8 cellular contexts compared by ENCODE assay signal in the genomic region with DNA sequence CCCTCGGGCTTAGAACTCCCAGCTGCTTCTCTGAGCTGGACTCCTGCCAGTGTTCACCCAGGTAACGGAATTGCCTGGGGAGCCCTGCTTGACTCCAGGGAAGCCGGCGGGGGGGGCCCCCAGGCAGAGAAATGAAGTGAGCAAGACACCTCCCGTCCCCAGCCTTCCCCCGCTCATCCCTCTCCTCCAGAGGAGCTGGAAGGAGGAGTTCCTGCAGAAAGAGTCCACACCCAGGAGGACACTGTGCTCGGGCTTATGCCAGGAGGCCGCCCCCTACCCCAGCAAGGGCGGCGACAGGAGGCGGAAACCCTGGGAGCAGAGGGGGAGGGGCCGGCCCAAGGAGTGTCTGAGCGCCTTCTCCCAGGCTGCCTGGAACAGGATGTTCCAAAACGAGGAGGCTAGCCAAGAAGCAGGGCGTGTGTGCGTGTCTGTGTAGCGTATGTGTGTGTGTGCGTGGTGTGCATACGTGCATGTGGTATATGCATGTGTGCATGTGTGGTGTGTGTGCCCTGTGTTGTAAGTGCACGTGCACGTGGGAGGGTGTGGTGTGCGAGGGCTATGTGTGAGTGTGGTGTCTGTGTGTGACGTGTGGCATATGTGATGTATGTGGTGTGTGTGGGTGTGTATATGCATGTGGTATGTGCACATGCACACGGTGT.
DNase-seq lines count a peak whose midpoint lies in the region; ATAC-seq and TF ChIP-seq lines count a peak whose summit lies in the region.

No MANE protein-coding gene starts in this region.

- no peak overlapping the region for H3K27ac Mint-ChIP-seq in HFFc6

- H3K27ac ChIP-seq in HUES6 (ENCODE audit: low read depth, low read length) (no peak overlapping the region), WERI-Rb-1 (peak overlapping the region; percentile 86), right cardiac atrium (ENCODE audit: low read length) (no peak overlapping the region), stomach (peak overlapping the region in 2 of 5 donors; percentile 8 to 57)

- peak overlapping the region; percentile 43; the same call in 1 of the 2 replicates for H3K4me3 ChIP-seq in HUES6 (ENCODE audit: low read depth, low read length)
- peak overlapping the region; percentile 12 for H3K4me3 ChIP-seq in WERI-Rb-1 (ENCODE audit: low read depth, low read length)
- H3K4me3 ChIP-seq in right cardiac atrium (ENCODE audit: low read length): no peak overlapping the region
- peak overlapping the region in 3 of 4 donors; percentile 19 to 25 (median 21) for H3K4me3 ChIP-seq in stomach

- no peak overlapping the region for H3K4me3 Mint-ChIP-seq in HFFc6

- peaks cover 7% of the 10 kb centered on the region; the same call in 1 of the 2 replicates for H3K27me3 Mint-ChIP-seq in HFFc6 (ENCODE audit: insufficient read depth)

- intact Hi-C loops in right cardiac atrium (cut with DNase I) (no loop called here), stomach (cut with DNase I; ENCODE audit: low total_unique reads) (no loop called here)

- H3K9me3 Mint-ChIP-seq in HFFc6: no peaks in the 10 kb centered on the region

- peak overlapping the region; percentile 59 for H3K9ac ChIP-seq in HUES6 (ENCODE audit: low read length)

- ATAC-seq in right cardiac atrium (peak; percentile 93 to 95), HG02938 (IDR thresholded peaks at IDR 0.05; ENCODE audit: unreplicated experiment) (no peak)

- H3K36me3 Mint-ChIP-seq in HFFc6 (ENCODE audit: low read depth): no peaks in the 10 kb centered on the region

- peak; percentile 77 for TF ChIP-seq EP300 in stomach (IDR thresholded peaks at IDR 0.05)

- DNase-seq in WERI-Rb-1: peak; percentile 96
- DNase-seq in right cardiac atrium: peak; percentile 93 to 95 (median 95)
- DNase-seq in stomach: peak; percentile 79
- no peak for DNase-seq in globus pallidus (ENCODE audit: low spot score)
- DNase-seq in AML-193 (lab: John Stamatoyannopoulos, UW): no peak
- no peak for DNase-seq in HFFc6

- TF ChIP-seq CTCF in WERI-Rb-1 (IDR thresholded peaks at IDR 0.05; ENCODE audit: low read depth, low read length): no peak
- TF ChIP-seq CTCF in stomach (IDR thresholded peaks at IDR 0.05): no peak
- no peak for TF ChIP-seq CTCF in HFFc6 (IDR thresholded peaks at IDR 0.05)

- peaks cover 9% of the 10 kb centered on the region; the same call in 1 of the 2 replicates for H3K27me3 ChIP-seq in HUES6 (ENCODE audit: control insufficient read depth, insufficient read depth, low read length)
- H3K27me3 ChIP-seq in WERI-Rb-1 (ENCODE audit: insufficient read depth, low read depth, severe bottlenecking): no peaks in the 10 kb centered on the region
- no peaks in the 10 kb centered on the region for H3K27me3 ChIP-seq in right cardiac atrium (ENCODE audit: control insufficient read depth, insufficient read depth)
- H3K27me3 ChIP-seq in stomach: no peaks in the 10 kb centered on the region

- H3K36me3 ChIP-seq in HUES6 (ENCODE audit: control insufficient read depth, insufficient read depth, low read length): no peaks in the 10 kb centered on the region
- no peaks in the 10 kb centered on the region for H3K36me3 ChIP-seq in WERI-Rb-1
- no peaks in the 10 kb centered on the region for H3K36me3 ChIP-seq in stomach

- H3K4me1 Mint-ChIP-seq in HFFc6 (ENCODE audit: low read depth): no peaks in the 10 kb centered on the region; the same call in 1 of the 2 replicates

- 16% methylated on average over 24 of the region's 24 CpGs for WGBS in right cardiac atrium
- 16 to 21% (median 17%) methylated on average over 21 to 24 of the region's 24 CpGs for WGBS in stomach, 5 donors

- 0 out of 2 replicates have a peak, but pooled peaks cover 3% of the 10 kb centered on the region for H3K9me3 ChIP-seq in HUES6 (ENCODE audit: control insufficient read depth, insufficient read depth, low read depth, low read length)
- no peaks in the 10 kb centered on the region for H3K9me3 ChIP-seq in WERI-Rb-1 (ENCODE audit: severe bottlenecking)
- H3K9me3 ChIP-seq in right cardiac atrium (ENCODE audit: control insufficient read depth, low read length): no peaks in the 10 kb centered on the region
- H3K9me3 ChIP-seq in stomach: no peaks in the 10 kb centered on the region

- H3K4me1 ChIP-seq in HUES6 (ENCODE audit: control insufficient read depth, insufficient read depth, low read length): peaks cover 45% of the 10 kb centered on the region
- H3K4me1 ChIP-seq in right cardiac atrium (ENCODE audit: control insufficient read depth, insufficient read depth, low read length): peaks cover 12% of the 10 kb centered on the region
- peaks cover 0 to 49% (median 17%) of the 10 kb centered on the region in 4 donors for H3K4me1 ChIP-seq in stomach

- no peak for TF ChIP-seq POLR2A in stomach (IDR thresholded peaks at IDR 0.05)

Comparison
In these comparisons a context has a peak if more than half of its experiments do, and no peak if none do; other contexts are left out.
1. DNase-seq: peak in WERI-Rb-1 (single experiment), right cardiac atrium (3 of 3) and stomach (single experiment); none in globus pallidus (single experiment), AML-193 (0 of 2) and HFFc6 (single experiment).